Comparison of ENCODE assay signal across 9 cellular contexts in genomic region chr1:149832316-149833126, GRCh38. TPM values are rescaled to one million over a fixed set of nuclear protein-coding genes. Genes with fewer than 3 reads are reported as not detected.
DNase-seq lines count a peak whose midpoint lies in the region; ATAC-seq and TF ChIP-seq lines count a peak whose summit lies in the region.
"Not testable (repeated sequence)": the region's sequence is repeated elsewhere in the genome, so short reads cannot be mapped to it uniquely, and the experiment has no call there.
"Had no signal": no experiment of that assay in that cellular context is flagged by ENCODE, and none has a peak within 500 bp of the region (broad histone marks: within the 10 kb centered on the region; RNA-seq: fewer than 3 reads in every experiment).

No MANE protein-coding gene starts in this region.

- not testable (repeated sequence) for DNase-seq in HCT116 (ENCODE audit: low read depth, low spot score); activated naive CD4-positive, alpha-beta T cell treated with anti-CD3 and anti-CD28 coated beads, Interleukin-2, amount 50 U/mL, for 72 hours (ENCODE audit: low spot score in 2 of 2); left lung; upper lobe of left lung

- ATAC-seq in GM18511 (IDR thresholded peaks at IDR 0.05; ENCODE audit: unreplicated experiment) (peak; percentile 73), GM19452 (IDR thresholded peaks at IDR 0.05; ENCODE audit: unreplicated experiment) (peak; percentile 59), HCT116 (peak; percentile 73), HG03060 (IDR thresholded peaks at IDR 0.05; ENCODE audit: low read depth, unreplicated experiment) (peak; percentile 51), HG03558 (IDR thresholded peaks at IDR 0.05; ENCODE audit: extremely low read depth, unreplicated experiment) (peak; percentile 26), left lung (peak; percentile 85), upper lobe of left lung (ENCODE audit: low FRiP score in 2 of 2) (peak; percentile 94 to 95)
- peak; percentile 71 to 80 for ATAC-seq in activated naive CD4-positive, alpha-beta T cell treated with anti-CD3 and anti-CD28 coated beads, Interleukin-2, amount 50 U/mL, for 72 hours

- not testable (repeated sequence) for H3K27ac ChIP-seq in HCT116 (ENCODE audit: low read depth, low read length); left lung; upper lobe of left lung

- no CpG with 5 or more reads among the region's 55 CpGs for WGBS in upper lobe of left lung, 2 donors

- H3K4me3 ChIP-seq in HCT116 (replicated peaks in 1 of 2; ENCODE audit: low read depth in 1 of 2, low read length in 2 of 2); left lung; upper lobe of left lung: not testable (repeated sequence)

- not testable (repeated sequence) for H3K9me2 ChIP-seq in HCT116 (ENCODE audit: insufficient read depth)

- TF ChIP-seq CTCF in HCT116 (IDR thresholded peaks at IDR 0.05 in 2 of 3, conservative IDR thresholded peaks at IDR 0.05 in 1 of 3; ENCODE audit: borderline replicate concordance in 1 of 3, insufficient read depth in 1 of 3, low read depth in 2 of 3, low read length in 2 of 3); left lung (IDR thresholded peaks at IDR 0.05); upper lobe of left lung (IDR thresholded peaks at IDR 0.05): not testable (repeated sequence)

- not testable (repeated sequence) for H4K20me1 ChIP-seq in HCT116 (ENCODE audit: insufficient read depth)

- not testable (repeated sequence) for H3K4me2 ChIP-seq in HCT116 (ENCODE audit: low read length)

- not testable (repeated sequence) for H3K79me2 ChIP-seq in HCT116 (ENCODE audit: insufficient read depth, low read length)

- not testable (repeated sequence) for TF ChIP-seq EP300 in upper lobe of left lung (IDR thresholded peaks at IDR 0.05)

- H3K27me3 ChIP-seq in HCT116 (ENCODE audit: insufficient read depth, low read length); left lung; upper lobe of left lung: not testable (repeated sequence)

- not testable (repeated sequence) for H3K36me3 Mint-ChIP-seq in activated naive CD4-positive, alpha-beta T cell treated with anti-CD3 and anti-CD28 coated beads, Interleukin-2, amount 50 U/mL, for 72 hours

- H3K36me3 ChIP-seq in HCT116 (ENCODE audit: control insufficient read depth in 1 of 2, insufficient read depth in 2 of 2, low read length in 2 of 2); left lung; upper lobe of left lung: not testable (repeated sequence)

- not testable (repeated sequence) for TF ChIP-seq POLR2A in HCT116 (IDR thresholded peaks at IDR 0.05; ENCODE audit: borderline replicate concordance, extremely low read depth, insufficient read depth, insufficient read length); upper lobe of left lung (IDR thresholded peaks at IDR 0.05)

- not testable (repeated sequence) for TF ChIP-seq RAD21 in HCT116 (IDR thresholded peaks at IDR 0.05; ENCODE audit: low read depth)

- not testable (repeated sequence) for H2AFZ ChIP-seq in HCT116 (ENCODE audit: low read depth, low read length, poor library complexity, severe bottlenecking)

- H3K4me1 ChIP-seq in HCT116 (ENCODE audit: control insufficient read depth in 1 of 2, insufficient read depth in 2 of 2, low read length in 2 of 2); left lung; upper lobe of left lung: not testable (repeated sequence)

- BruUV-seq in HCT116 (replicated peaks; lab: Mats Ljungman, UMichigan) = TSS peak; percentile 84

- POLR2A ChIA-PET in HCT116 (lab: Charles Lee) = not testable (repeated sequence)

- not testable (repeated sequence) for H3K9ac ChIP-seq in HCT116 (ENCODE audit: low read length)

- not testable (repeated sequence) for H3K9me3 ChIP-seq in HCT116 (ENCODE audit: control insufficient read depth in 1 of 2, insufficient read depth in 1 of 2, low read depth in 1 of 2, low read length in 2 of 2); left lung; upper lobe of left lung

- intact Hi-C loops in HCT116 (cut with micrococcal nuclease); left lung (cut with DNase I): not testable (repeated sequence)

- not testable (repeated sequence) for H3K9me3 Mint-ChIP-seq in activated naive CD4-positive, alpha-beta T cell treated with anti-CD3 and anti-CD28 coated beads, Interleukin-2, amount 50 U/mL, for 72 hours

- CTCF ChIA-PET in HCT116 (lab: Charles Lee) = not testable (repeated sequence)

- not testable (repeated sequence) for H3K27ac Mint-ChIP-seq in activated naive CD4-positive, alpha-beta T cell treated with anti-CD3 and anti-CD28 coated beads, Interleukin-2, amount 50 U/mL, for 72 hours

- RAD21 ChIA-PET in HCT116 (lab: Charles Lee; ENCODE audit: low non-redundant PET in 1 of 2, low total read pairs in 2 of 2, uncharacterized antibody in 2 of 2, unreplicated experiment in 2 of 2) = not testable (repeated sequence)

RNA-seq across cellular contexts. Expression of gene FCGR1A, which starts 50.0 kb away (rescaled TPM):
- total RNA-seq in HCT116 (2021; ENCODE audit: unreplicated experiment) (not detected), left lung (10 to 100 TPM; 16.7 to 43.6 TPM), upper lobe of left lung (10 to 100 TPM; 12.8 to 52.7 (median 26.3) TPM)
- polyA plus RNA-seq in HCT116 (2012) = not detected in 2 replicates
- not detected for total RNA-seq in activated naive CD4-positive, alpha-beta T cell treated with anti-CD3 and anti-CD28 coated beads, Interleukin-2, amount 50 U/mL, for 72 hours
- total RNA-seq: renal cortical epithelial cell had no signal

Comparison
In these comparisons a context has a peak if more than half of its experiments do, and no peak if none do; other contexts are left out.
1. ATAC-seq: peak in every context shown above with its lines; median percentile 94 in upper lobe of left lung; 85 in left lung; 76 in activated naive CD4-positive, alpha-beta T cell treated with anti-CD3 and anti-CD28 coated beads, Interleukin-2, amount 50 U/mL, for 72 hours; 73 in GM18511; 73 in HCT116; 59 in GM19452; 51 in HG03060; 26 in HG03558.
2. RNA of gene FCGR1A, which starts 50.0 kb away (total RNA-seq): 16.7 to 43.6 TPM in left lung and 12.8 to 52.7 TPM in upper lobe of left lung; not detected in HCT116 (single experiment) and not detected in activated naive CD4-positive, alpha-beta T cell treated with anti-CD3 and anti-CD28 coated beads, Interleukin-2, amount 50 U/mL, for 72 hours; every median in the first group is over 10 times any median in the second.